Comparison of ENCODE assay signal across 8 cellular contexts in the genomic region with DNA sequence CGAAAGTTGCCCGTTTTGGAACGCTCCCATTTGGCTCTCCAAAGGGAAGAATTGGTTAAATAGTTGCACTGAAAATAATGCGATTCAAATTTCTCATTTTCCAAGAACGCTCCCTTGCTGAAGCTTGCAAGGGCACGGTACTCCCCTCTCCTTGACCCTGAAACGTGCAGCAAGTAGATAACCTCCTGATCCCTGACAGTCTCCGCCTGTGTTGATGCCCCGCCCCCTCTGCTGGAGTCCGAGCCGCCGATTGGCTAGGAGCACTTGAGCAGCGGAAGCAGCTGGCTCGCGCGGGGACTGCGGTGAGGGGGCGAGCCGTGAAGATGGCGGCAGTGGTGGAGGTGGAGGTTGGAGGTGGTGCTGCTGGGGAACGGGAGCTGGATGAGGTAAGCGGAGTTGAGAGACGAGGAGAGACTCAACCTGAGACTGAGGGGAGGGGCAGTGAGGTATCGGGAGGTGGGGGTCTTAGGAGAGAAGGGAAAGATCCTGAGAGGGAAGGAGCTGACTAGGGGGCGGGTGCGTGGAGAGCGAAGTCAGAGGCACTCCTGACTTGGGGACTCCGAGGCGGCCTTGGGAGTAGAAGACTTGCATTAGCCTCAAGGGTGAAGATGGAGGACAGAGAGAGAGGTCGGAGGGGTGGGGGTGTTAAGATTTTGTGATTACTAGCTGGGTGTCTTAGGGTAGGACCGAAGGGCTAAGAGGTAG. TPM values are rescaled to one million over a fixed set of nuclear protein-coding genes. Genes with fewer than 3 reads are reported as not detected.
DNase-seq lines count a peak whose midpoint lies in the region; ATAC-seq, FAIRE-seq and TF ChIP-seq lines count a peak whose summit lies in the region.

A gene (plus strand): TSS at position 308 of the 705 bp plus-strand sequence. CDS start 16 bp downstream, at position 324.

- peak; percentile 93 for DNase-seq in COLO668 (lab: John Stamatoyannopoulos, UW; ENCODE audit: unreplicated experiment)
- DNase-seq in HTR-8/SVneo (ENCODE audit: insufficient read length, low spot score) = peak; percentile 97
- peak; percentile 98 for DNase-seq in NOMO-1 treated with dmso at 0.1 percent for 144 hours (lab: John Stamatoyannopoulos, UW; ENCODE audit: unreplicated experiment)
- DNase-seq in activated CD8-positive, alpha-beta memory T cell treated with anti-CD3 and anti-CD28 coated beads, Interleukin-2, amount 10 ng/mL, durations not matched to agents 7 days and 5 days = peak; percentile 99
- DNase-seq in endodermal cell = peak; percentile 99
- peak; percentile 98 for DNase-seq in mesenteric fat pad (ENCODE audit: low spot score)
- peak; percentile 94 to 97 for DNase-seq in stimulated activated CD8-positive, alpha-beta memory T cell treated with anti-CD3 and anti-CD28 coated beads, Interleukin-15, amount 100 ng/mL, for 4 hours (ENCODE audit: low read depth in 2 of 2)

- H3K4me3 Mint-ChIP-seq in activated CD8-positive, alpha-beta memory T cell treated with anti-CD3 and anti-CD28 coated beads, Interleukin-2, amount 10 ng/mL, durations not matched to agents 7 days and 5 days = peak within 1 kb of the TSS; percentile 98
- H3K4me3 Mint-ChIP-seq in endodermal cell = peak within 1 kb of the TSS; percentile 99

- WGBS in endodermal cell (ENCODE audit: insufficient coverage in 1 of 2, insufficient read length in 1 of 2), 2 experiments = 0% methylated on average over 17 to 31 of the region's 31 CpGs

- CTCF ChIA-PET in activated CD8-positive, alpha-beta memory T cell treated with anti-CD3 and anti-CD28 coated beads, Interleukin-2, amount 10 ng/mL, durations not matched to agents 7 days and 5 days (lab: Charles Lee) = interaction anchor here (0.7 to 2.3 kb wide), 8 partner anchors 9 to 506 kb away, joined by 3 to 8 read pairs (median 4); a partner anchor contains a TSS

- H3K27ac Mint-ChIP-seq in activated CD8-positive, alpha-beta memory T cell treated with anti-CD3 and anti-CD28 coated beads, Interleukin-2, amount 10 ng/mL, durations not matched to agents 7 days and 5 days = peak within 1 kb of the TSS; percentile 99
- peak within 1 kb of the TSS; percentile 100 for H3K27ac Mint-ChIP-seq in endodermal cell

- peaks cover 6% of the 10 kb centered on the region for H3K36me3 ChIP-seq in endodermal cell (ENCODE audit: control insufficient read depth, insufficient read depth, low read length)

- no peaks in the 10 kb centered on the region for H3K9me3 ChIP-seq in endodermal cell (ENCODE audit: control insufficient read depth, low read length)

- peaks cover 20% of the 10 kb centered on the region for H3K36me3 Mint-ChIP-seq in activated CD8-positive, alpha-beta memory T cell treated with anti-CD3 and anti-CD28 coated beads, Interleukin-2, amount 10 ng/mL, durations not matched to agents 7 days and 5 days
- H3K36me3 Mint-ChIP-seq in endodermal cell (ENCODE audit: low read depth) = peaks cover 12% of the 10 kb centered on the region

- ATAC-seq in GM21367 (IDR thresholded peaks at IDR 0.05; ENCODE audit: unreplicated experiment) = peak; percentile 63
- peak; percentile 91 for ATAC-seq in activated CD8-positive, alpha-beta memory T cell treated with anti-CD3 and anti-CD28 coated beads, Interleukin-2, amount 10 ng/mL, durations not matched to agents 7 days and 5 days

- H3K4me3 ChIP-seq in endodermal cell (ENCODE audit: low read length) = peak within 1 kb of the TSS; percentile 100

- peak within 1 kb of the TSS; percentile 93 for H3K9ac ChIP-seq in endodermal cell (ENCODE audit: extremely low read depth, low read length, poor library complexity, severe bottlenecking)

- peak within 1 kb of the TSS; percentile 90 for H3K27ac ChIP-seq in endodermal cell (ENCODE audit: low read depth, low read length)

- peak; percentile 98 for FAIRE-seq in HTR-8/SVneo (lab: Jason Lieb, UNC)

- H3K27me3 ChIP-seq in endodermal cell (ENCODE audit: control insufficient read depth, insufficient read depth, low read length, poor library complexity, severe bottlenecking) = no peaks in the 10 kb centered on the region

- H3K4me1 Mint-ChIP-seq in activated CD8-positive, alpha-beta memory T cell treated with anti-CD3 and anti-CD28 coated beads, Interleukin-2, amount 10 ng/mL, durations not matched to agents 7 days and 5 days = peaks cover 49% of the 10 kb centered on the region
- peaks cover 15% of the 10 kb centered on the region for H3K4me1 Mint-ChIP-seq in endodermal cell

- no peaks in the 10 kb centered on the region for H3K4me1 ChIP-seq in endodermal cell (ENCODE audit: control insufficient read depth, insufficient read depth, low read length)

- H3K9me3 Mint-ChIP-seq in activated CD8-positive, alpha-beta memory T cell treated with anti-CD3 and anti-CD28 coated beads, Interleukin-2, amount 10 ng/mL, durations not matched to agents 7 days and 5 days (ENCODE audit: low read depth) = no peaks in the 10 kb centered on the region
- H3K9me3 Mint-ChIP-seq in endodermal cell = no peaks in the 10 kb centered on the region

- TF ChIP-seq CTCF in endodermal cell (conservative IDR thresholded peaks at IDR 0.05) = no peak

- H3K27me3 Mint-ChIP-seq in activated CD8-positive, alpha-beta memory T cell treated with anti-CD3 and anti-CD28 coated beads, Interleukin-2, amount 10 ng/mL, durations not matched to agents 7 days and 5 days = no peaks in the 10 kb centered on the region
- H3K27me3 Mint-ChIP-seq in endodermal cell (ENCODE audit: insufficient read depth) = no peaks in the 10 kb centered on the region

RNA-seq across cellular contexts. Expression of the gene that starts here (rescaled TPM):
- 10 to 100 TPM; 30.7 to 38.7 TPM for total RNA-seq in activated CD8-positive, alpha-beta memory T cell treated with anti-CD3 and anti-CD28 coated beads, Interleukin-2, amount 10 ng/mL, durations not matched to agents 7 days and 5 days
- total RNA-seq in endodermal cell = 10 to 100 TPM; 50.9 to 52.2 TPM
- polyA plus RNA-seq in endodermal cell (2013, experiment 1 of 2) = 37.7 TPM
- polyA plus RNA-seq in endodermal cell (2013, experiment 2 of 2) = 31.3 TPM
- total RNA-seq in mesenteric fat pad = 27.2 TPM

Comparison
In these comparisons a context has a peak if more than half of its experiments do, and no peak if none do; other contexts are left out.
1. Peak in every context shown above with its lines: DNase-seq, ATAC-seq, H3K4me3 ChIP-seq and H3K27ac ChIP-seq.